ENCODE assay signal across 9 cellular contexts in the genomic region with DNA sequence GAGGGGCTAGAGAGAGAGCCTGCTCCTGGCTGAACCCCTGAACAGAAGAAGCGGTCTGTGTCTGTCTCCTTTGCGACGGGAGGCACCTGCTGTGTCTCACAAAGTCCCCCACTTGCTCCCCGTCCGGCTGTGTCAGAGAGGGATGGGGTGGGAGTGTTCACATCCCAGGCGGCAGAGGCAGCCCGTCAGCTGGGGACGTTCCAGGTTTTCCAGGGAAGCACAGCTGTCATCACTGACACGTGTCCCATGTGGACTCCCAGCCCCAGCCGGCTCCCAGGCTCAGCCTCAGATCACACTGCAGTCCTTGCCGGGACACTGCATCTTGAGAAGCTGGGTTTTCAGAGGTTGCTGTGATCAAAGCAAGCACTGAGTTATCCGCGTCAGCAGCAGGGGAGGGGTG. TPM values are rescaled to one million over a fixed set of nuclear protein-coding genes. Genes with fewer than 3 reads are reported as not detected.
A peak's percentile ranks its signal among the peaks of the same experiment; 100 is the strongest.
DNase-seq lines count a peak whose midpoint lies in the region; ATAC-seq and TF ChIP-seq lines count a peak whose summit lies in the region.
"Had no signal": no experiment of that assay in that cellular context is flagged by ENCODE, and none has a peak within 500 bp of the region (broad histone marks: within the 10 kb centered on the region; RNA-seq: fewer than 3 reads in every experiment).

No MANE protein-coding gene starts in this region.

- TF ChIP-seq CTCF in A673 (conservative IDR thresholded peaks at IDR 0.05; ENCODE audit: low read depth, low read length) (no peak), GM12864 (IDR thresholded peaks at IDR 0.05; ENCODE audit: low read depth, low read length, missing control alignments) (no peak)

- no TSS peak for BruUV-seq in A673 (replicated peaks; lab: Mats Ljungman, UMichigan)

- H3K36me3 ChIP-seq in A673 (ENCODE audit: insufficient read depth, low read length, poor library complexity, severe bottlenecking), result peaks cover 9% of the 10 kb centered on the region

- H3K9me3 ChIP-seq in A673 (ENCODE audit: low read depth, low read length, poor library complexity, severe bottlenecking), result no peaks in the 10 kb centered on the region

- peak overlapping the region; percentile 88 for H3K4me3 ChIP-seq in A673 (ENCODE audit: low read depth, low read length, poor library complexity, severe bottlenecking)
- peak overlapping the region; percentile 80; the same call in 1 of the 2 replicates for H3K4me3 ChIP-seq in GM12864 (ENCODE audit: low read depth, low read length)

- DNase-seq in A673 (ENCODE audit: low spot score), result no peak
- no peak for DNase-seq in GM12864 (ENCODE audit: low read depth)
- no peak for DNase-seq in activated T-helper 2 cell treated with anti-CD3 and anti-CD28 coated beads, Interferon-gamma antibody, Interleukin-2, Interleukin-4, amounts not matched to agents 10 μg/mL and 5 μg/mL and 100 μg/mL, durations not matched to agents 14 hours and 24 hours and 36 hours (ENCODE audit: low spot score)
- DNase-seq in immature natural killer cell, result no peak
- DNase-seq in C1 segment of cervical spinal cord (lab: John Stamatoyannopoulos, UW), result no peak
- no peak for DNase-seq in activated CD4-positive, CD25-positive, alpha-beta regulatory T cell treated with anti-CD3 and anti-CD28 coated beads, Interleukin-2, amount 50 U/mL, for 72 hours
- DNase-seq in DMS153 (lab: John Stamatoyannopoulos, UW), result no peak

- POLR2A ChIA-PET in A673 (lab: Charles Lee; ENCODE audit: low non-redundant PET), result interaction anchor here (0.7 kb wide), 1 partner anchor 16 kb away, joined by 3 read pairs; no protein-coding TSS in a partner anchor

- no peaks in the 10 kb centered on the region for H3K27me3 Mint-ChIP-seq in activated T-helper 2 cell treated with anti-CD3 and anti-CD28 coated beads, Interferon-gamma antibody, Interleukin-2, Interleukin-4, amounts not matched to agents 10 μg/mL and 5 μg/mL and 100 μg/mL, durations not matched to agents 14 hours and 24 hours and 36 hours (ENCODE audit: low read depth)
- peaks cover 2 to 5% (median 3%) of the 10 kb centered on the region in 3 donors for H3K27me3 Mint-ChIP-seq in immature natural killer cell (ENCODE audit: low read depth in 3 of 3)

- no peak overlapping the region for H3K27ac ChIP-seq in A673 (ENCODE audit: low read depth, low read length, poor library complexity, severe bottlenecking)

- no peaks in the 10 kb centered on the region for H3K27me3 ChIP-seq in A673 (replicated peaks; ENCODE audit: insufficient read depth, low read depth, low read length, poor library complexity)

- no peak overlapping the region for H3K27ac Mint-ChIP-seq in activated T-helper 2 cell treated with anti-CD3 and anti-CD28 coated beads, Interferon-gamma antibody, Interleukin-2, Interleukin-4, amounts not matched to agents 10 μg/mL and 5 μg/mL and 100 μg/mL, durations not matched to agents 14 hours and 24 hours and 36 hours
- peak overlapping the region in 1 of 6 donors; percentile 61 for H3K27ac Mint-ChIP-seq in immature natural killer cell

- peak overlapping the region; percentile 87 for H3K4me3 Mint-ChIP-seq in activated T-helper 2 cell treated with anti-CD3 and anti-CD28 coated beads, Interferon-gamma antibody, Interleukin-2, Interleukin-4, amounts not matched to agents 10 μg/mL and 5 μg/mL and 100 μg/mL, durations not matched to agents 14 hours and 24 hours and 36 hours (ENCODE audit: low read depth)
- H3K4me3 Mint-ChIP-seq in immature natural killer cell, result peak overlapping the region; percentile 68 to 97 (median 95)

- no peaks in the 10 kb centered on the region for H3K9me3 Mint-ChIP-seq in activated T-helper 2 cell treated with anti-CD3 and anti-CD28 coated beads, Interferon-gamma antibody, Interleukin-2, Interleukin-4, amounts not matched to agents 10 μg/mL and 5 μg/mL and 100 μg/mL, durations not matched to agents 14 hours and 24 hours and 36 hours
- no peaks in the 10 kb centered on the region for H3K9me3 Mint-ChIP-seq in immature natural killer cell

- no peak for ATAC-seq in GM21381 (IDR thresholded peaks at IDR 0.05; ENCODE audit: unreplicated experiment)

- peaks cover 10% of the 10 kb centered on the region for H3K4me1 Mint-ChIP-seq in activated T-helper 2 cell treated with anti-CD3 and anti-CD28 coated beads, Interferon-gamma antibody, Interleukin-2, Interleukin-4, amounts not matched to agents 10 μg/mL and 5 μg/mL and 100 μg/mL, durations not matched to agents 14 hours and 24 hours and 36 hours (ENCODE audit: low read depth)
- peaks cover 8 to 11% of the 10 kb centered on the region in 2 donors for H3K4me1 Mint-ChIP-seq in immature natural killer cell

- peaks cover 3% of the 10 kb centered on the region for H3K4me1 ChIP-seq in A673 (ENCODE audit: insufficient read depth, low read length, poor library complexity, severe bottlenecking)

- peaks cover 13% of the 10 kb centered on the region for H3K36me3 Mint-ChIP-seq in activated T-helper 2 cell treated with anti-CD3 and anti-CD28 coated beads, Interferon-gamma antibody, Interleukin-2, Interleukin-4, amounts not matched to agents 10 μg/mL and 5 μg/mL and 100 μg/mL, durations not matched to agents 14 hours and 24 hours and 36 hours (ENCODE audit: low read depth)
- H3K36me3 Mint-ChIP-seq in immature natural killer cell, result no peaks in the 10 kb centered on the region

- intact Hi-C loops in A673 (cut with micrococcal nuclease; ENCODE audit: unreplicated experiment), result no loop called here
- intact Hi-C loops in activated T-helper 2 cell treated with anti-CD3 and anti-CD28 coated beads, Interferon-gamma antibody, Interleukin-2, Interleukin-4, amounts not matched to agents 10 μg/mL and 5 μg/mL and 100 μg/mL, durations not matched to agents 14 hours and 24 hours and 36 hours (cut with micrococcal nuclease), result loop anchor here (5.0 kb wide), 1 partner anchor 48 kb away; no protein-coding TSS in a partner anchor

- CTCF ChIA-PET in A673 (lab: Charles Lee), result no interaction called here

RNA-seq across cellular contexts. Expression of gene TELO2, which starts 1.6 kb away (rescaled TPM):
- total RNA-seq in A673 (2021), result 62.9 and 67.0 TPM in 2 replicates
- 72.6 and 74.8 TPM in 2 replicates for total RNA-seq in activated T-helper 2 cell treated with anti-CD3 and anti-CD28 coated beads, Interferon-gamma antibody, Interleukin-2, Interleukin-4, amounts not matched to agents 10 μg/mL and 5 μg/mL and 100 μg/mL, durations not matched to agents 14 hours and 24 hours and 36 hours
- polyA plus RNA-seq in immature natural killer cell, result 10 to 100 TPM; 12.0 to 16.4 (median 12.3) TPM

RNA-seq across cellular contexts. Expression of gene PTX4, which starts 6.0 kb away (rescaled TPM):
- total RNA-seq in A673 (2021), result not detected in 2 replicates
- not detected in 2 replicates for total RNA-seq in activated T-helper 2 cell treated with anti-CD3 and anti-CD28 coated beads, Interferon-gamma antibody, Interleukin-2, Interleukin-4, amounts not matched to agents 10 μg/mL and 5 μg/mL and 100 μg/mL, durations not matched to agents 14 hours and 24 hours and 36 hours
- polyA plus RNA-seq in immature natural killer cell, result not detected
- total RNA-seq: SK-MEL-5 had no signal

RNA-seq across cellular contexts. Expression of gene CLCN7, which starts 19.9 kb away (rescaled TPM):
- total RNA-seq in A673 (2021), result 82.2 and 89.3 TPM in 2 replicates
- 52.2 and 54.3 TPM in 2 replicates for total RNA-seq in activated T-helper 2 cell treated with anti-CD3 and anti-CD28 coated beads, Interferon-gamma antibody, Interleukin-2, Interleukin-4, amounts not matched to agents 10 μg/mL and 5 μg/mL and 100 μg/mL, durations not matched to agents 14 hours and 24 hours and 36 hours
- polyA plus RNA-seq in immature natural killer cell, result 10 to 100 TPM; 19.8 to 44.8 (median 21.5) TPM

RNA-seq across cellular contexts. Expression of gene TMEM204, which starts 38.8 kb away (rescaled TPM):
- total RNA-seq in A673 (2021), result not detected in 2 replicates
- total RNA-seq in activated T-helper 2 cell treated with anti-CD3 and anti-CD28 coated beads, Interferon-gamma antibody, Interleukin-2, Interleukin-4, amounts not matched to agents 10 μg/mL and 5 μg/mL and 100 μg/mL, durations not matched to agents 14 hours and 24 hours and 36 hours, result 17.2 and 17.8 TPM in 2 replicates
- 10 to 100 TPM; 23.0 to 41.0 (median 38.3) TPM for polyA plus RNA-seq in immature natural killer cell
- total RNA-seq: SK-MEL-5 had no signal

RNA-seq across cellular contexts. Expression of gene CCDC154, which starts 50.4 kb away (rescaled TPM):
- total RNA-seq in A673 (2021), result 1.2 and 1.6 TPM in 2 replicates
- total RNA-seq in activated T-helper 2 cell treated with anti-CD3 and anti-CD28 coated beads, Interferon-gamma antibody, Interleukin-2, Interleukin-4, amounts not matched to agents 10 μg/mL and 5 μg/mL and 100 μg/mL, durations not matched to agents 14 hours and 24 hours and 36 hours, result 0.80 and 1.2 TPM in 2 replicates
- not detected for polyA plus RNA-seq in immature natural killer cell
